In genomic region chr2:186879312-186879711, GRCh38 we compare ENCODE assay signal across 20 cellular contexts. TPM values are rescaled to one million over a fixed set of nuclear protein-coding genes. Genes with fewer than 3 reads are reported as not detected.
DNase-seq lines count a peak whose midpoint lies in the region; ATAC-seq and TF ChIP-seq lines count a peak whose summit lies in the region.
"Had no signal": no experiment of that assay in that cellular context is flagged by ENCODE, and none has a peak within 500 bp of the region (broad histone marks: within the 10 kb centered on the region; RNA-seq: fewer than 3 reads in every experiment).

No MANE protein-coding gene starts in this region.

- H3K27me3 Mint-ChIP-seq in MCF 10A (ENCODE audit: insufficient read depth, unreplicated experiment), result no peaks in the 10 kb centered on the region
- H3K27me3 Mint-ChIP-seq: CD4-positive, alpha-beta T cell had no signal

- H2BK15ac ChIP-seq in mesenchymal stem cell (ENCODE audit: low read depth, poor library complexity, severe bottlenecking), result no peak overlapping the region

- H3K9me3 ChIP-seq in mammary epithelial cell (replicated peaks; ENCODE audit: insufficient read depth, low read length) (no peaks in the 10 kb centered on the region), mesenchymal stem cell (ENCODE audit: control insufficient read depth, low read length) (peaks cover 16% of the 10 kb centered on the region), body of pancreas (no peaks in the 10 kb centered on the region)

- no peaks in the 10 kb centered on the region for H4K20me1 ChIP-seq in mammary epithelial cell (ENCODE audit: insufficient read depth, low read length)

- TF ChIP-seq POLR2A in body of pancreas (IDR thresholded peaks at IDR 0.05), result no peak

- H3K4ac ChIP-seq in mesenchymal stem cell (ENCODE audit: low read depth in 1 of 2, low read length in 2 of 2), result no peak overlapping the region

- no peak overlapping the region for H3K4me2 ChIP-seq in mammary epithelial cell (ENCODE audit: insufficient read depth, low read depth, low read length)
- no peak overlapping the region for H3K4me2 ChIP-seq in mesenchymal stem cell (ENCODE audit: low read length, poor library complexity, severe bottlenecking)
- H3K4me2 ChIP-seq: A549 had no signal

- no peak overlapping the region for H2AK5ac ChIP-seq in mesenchymal stem cell (ENCODE audit: low read length, severe bottlenecking)

- H3K27ac ChIP-seq in mammary epithelial cell (ENCODE audit: insufficient read depth, low read depth, low read length) (no peak overlapping the region), epithelial cell of prostate (no peak overlapping the region), mesenchymal stem cell (ENCODE audit: low read length, poor library complexity, severe bottlenecking) (no peak overlapping the region), body of pancreas (no peak overlapping the region)
- H3K27ac ChIP-seq: 22Rv1, A549, C4-2B had no signal

- TF ChIP-seq CTCF in mammary epithelial cell (conservative IDR thresholded peaks at IDR 0.05 in 1 of 2, IDR thresholded peaks at IDR 0.05 in 1 of 2; ENCODE audit: extremely low read depth in 1 of 2, insufficient read depth in 1 of 2, low read depth in 1 of 2, low read length in 2 of 2), result no peak
- no peak for TF ChIP-seq CTCF in MCF 10A (IDR thresholded peaks at IDR 0.05; ENCODE audit: unreplicated experiment)
- TF ChIP-seq CTCF in body of pancreas (IDR thresholded peaks at IDR 0.05), result no peak

- DNase-seq in mammary epithelial cell (peak; percentile 39), MCF 10A (ENCODE audit: unreplicated experiment) (no peak), epithelial cell of prostate (ENCODE audit: low read depth, low spot score) (peak; percentile 31), mesenchymal stem cell (no peak), body of pancreas (no peak), occipital lobe (lab: John Stamatoyannopoulos, UW) (no peak)
- DNase-seq: AML-193; CD4-positive, alpha-beta T cell; DMS153; DMS79 treated with DMSO at 0.1 percent for 48 hours; GOT3; H7 had no signal

- no peak overlapping the region for H3K27ac Mint-ChIP-seq in MCF 10A (ENCODE audit: low read depth, unreplicated experiment)
- H3K27ac Mint-ChIP-seq: CD4-positive, alpha-beta T cell had no signal

- dilution Hi-C loops in mammary epithelial cell (cut with HindIII; ENCODE audit: low sequenced_read_pairs), result no loop called here

- H3K79me2 ChIP-seq in mammary epithelial cell (ENCODE audit: insufficient read depth, low read length), result no peaks in the 10 kb centered on the region

- H3K23ac ChIP-seq in mesenchymal stem cell (ENCODE audit: low read length in 2 of 2), result no peak overlapping the region

- no peak overlapping the region for H3K4me3 ChIP-seq in mammary epithelial cell (replicated peaks in 1 of 3; ENCODE audit: insufficient read depth in 1 of 3, low read depth in 2 of 3, low read length in 3 of 3)
- no peak overlapping the region for H3K4me3 ChIP-seq in mesenchymal stem cell (ENCODE audit: insufficient read depth in 1 of 2, low read depth in 1 of 2, low read length in 2 of 2)
- no peak overlapping the region for H3K4me3 ChIP-seq in body of pancreas
- H3K4me3 ChIP-seq: A549, GM12878 had no signal

- H2AFZ ChIP-seq in mammary epithelial cell (ENCODE audit: low read depth, low read length) (no peak overlapping the region), mesenchymal stem cell (ENCODE audit: low read depth, low read length) (no peak overlapping the region)

- no peak overlapping the region for H3K18ac ChIP-seq in mesenchymal stem cell (ENCODE audit: low read depth in 1 of 2, low read length in 2 of 2)

- H3K36me3 ChIP-seq in mammary epithelial cell (ENCODE audit: insufficient read depth, low read length) (no peaks in the 10 kb centered on the region), mesenchymal stem cell (ENCODE audit: control insufficient read depth in 1 of 2, insufficient read depth in 2 of 2, low read depth in 1 of 2, low read length in 2 of 2) (no peaks in the 10 kb centered on the region), body of pancreas (replicated peaks in 1 of 2; ENCODE audit: insufficient read depth in 1 of 2, low read depth in 2 of 2) (no peaks in the 10 kb centered on the region)

- H2BK120ac ChIP-seq in mesenchymal stem cell (ENCODE audit: low read depth, low read length), result no peak overlapping the region

- H4K91ac ChIP-seq in mesenchymal stem cell (ENCODE audit: low read length), result no peak overlapping the region

- H2BK12ac ChIP-seq in mesenchymal stem cell (ENCODE audit: low read length in 2 of 2), result no peak overlapping the region

- CTCF ChIA-PET in mammary epithelial cell (lab: Charles Lee; ENCODE audit: low non-redundant PET) (no interaction called here), MCF 10A (lab: Yijun Ruan, JAX) (interaction anchor here (0.6 to 1.6 kb wide), 2 partner anchors 10 to 572 kb away, joined by 3 to 6 read pairs; no protein-coding TSS in a partner anchor)

- in situ Hi-C loops in mammary epithelial cell (cut with MboI; ENCODE audit: low sequenced_read_pairs in 2 of 2), result no loop called here

- H3K27me3 ChIP-seq in mammary epithelial cell (ENCODE audit: insufficient read depth, low read length) (no peaks in the 10 kb centered on the region), mesenchymal stem cell (ENCODE audit: control insufficient read depth in 1 of 2, insufficient read depth in 1 of 2, low read length in 2 of 2) (no peaks in the 10 kb centered on the region), body of pancreas (no peaks in the 10 kb centered on the region)

- H3K36me3 Mint-ChIP-seq in MCF 10A (ENCODE audit: insufficient read depth, unreplicated experiment), result no peaks in the 10 kb centered on the region

- no TSS peak for BruUV-seq in mammary epithelial cell (replicated peaks; lab: Mats Ljungman, UMichigan)
- BruUV-seq in MCF 10A (replicated peaks; lab: Mats Ljungman, UMichigan), result no TSS peak

- 36% methylated on average over 2 of the region's 2 CpGs for WGBS in mammary epithelial cell (ENCODE audit: low coverage, missing lambda C conversion rate)
- WGBS in mesenchymal stem cell, result 100% methylated on average over 1 of the region's 2 CpGs
- WGBS in body of pancreas, 2 donors, result 63 to 75% methylated on average over 2 of the region's 2 CpGs

- no peaks in the 10 kb centered on the region for H3K4me1 ChIP-seq in mammary epithelial cell (ENCODE audit: insufficient read depth, low read length)
- H3K4me1 ChIP-seq in mesenchymal stem cell (ENCODE audit: control insufficient read depth, insufficient read depth, low read depth, low read length), result no peaks in the 10 kb centered on the region
- H3K4me1 ChIP-seq in body of pancreas, result no peaks in the 10 kb centered on the region
- H3K4me1 ChIP-seq: A549 had no signal

- H3K4me1 Mint-ChIP-seq in MCF 10A (ENCODE audit: insufficient read depth, unreplicated experiment), result no peaks in the 10 kb centered on the region

- H3K4me3 Mint-ChIP-seq in MCF 10A (ENCODE audit: unreplicated experiment), result no peak overlapping the region
- H3K4me3 Mint-ChIP-seq: CD4-positive, alpha-beta T cell had no signal

- H2BK5ac ChIP-seq in mesenchymal stem cell (ENCODE audit: low read depth, low read length, poor library complexity, severe bottlenecking), result peak overlapping the region; percentile 73

- peaks cover 24% of the 10 kb centered on the region for H3K9me3 Mint-ChIP-seq in MCF 10A (ENCODE audit: unreplicated experiment)

- ATAC-seq in HG03108 (IDR thresholded peaks at IDR 0.05; ENCODE audit: unreplicated experiment) (no peak), body of pancreas (no peak)
- ATAC-seq: A549, GM12878, HCT116 had no signal

- H3K79me1 ChIP-seq in mesenchymal stem cell (replicated peaks; ENCODE audit: low read length, poor library complexity, severe bottlenecking), result no peaks in the 10 kb centered on the region

- H3K14ac ChIP-seq in mesenchymal stem cell (ENCODE audit: low read length in 2 of 2), result no peak overlapping the region

- intact Hi-C loops in mammary epithelial cell (cut with micrococcal nuclease), result no loop called here
- intact Hi-C loops in MCF 10A (cut with micrococcal nuclease), result no loop called here
- intact Hi-C loops in body of pancreas (cut with DNase I), result no loop called here

- no peak overlapping the region for H4K8ac ChIP-seq in mesenchymal stem cell (ENCODE audit: low read length)

- H3K9ac ChIP-seq in mammary epithelial cell (ENCODE audit: insufficient read depth, low read length), result no peak overlapping the region
- no peak overlapping the region for H3K9ac ChIP-seq in mesenchymal stem cell (ENCODE audit: low read length)

- POLR2A ChIA-PET in MCF 10A (lab: Yijun Ruan, JAX), result no interaction called here

RNA-seq across cellular contexts. Expression of gene ZSWIM2, which starts 30.3 kb away (rescaled TPM):
- total RNA-seq in mammary epithelial cell (not detected), MCF 10A (2022) (not detected in 2 replicates), body of pancreas (not detected), occipital lobe (1.2 TPM)
- not detected for polyA plus RNA-seq in mammary epithelial cell
- polyA minus RNA-seq in mammary epithelial cell, result not detected
- not detected for polyA plus RNA-seq in mesenchymal stem cell (2013, experiment 1 of 2)
- polyA plus RNA-seq in mesenchymal stem cell (2013, experiment 2 of 2), result not detected
- total RNA-seq: CD4-positive, alpha-beta T cell; G401; GM12878; H7; HT-29 had no signal
- polyA plus RNA-seq: A549, GM12878 had no signal

Comparison
In these comparisons a context has a peak if more than half of its experiments do, and no peak if none do; other contexts are left out.
1. DNase-seq: peak in mammary epithelial cell (single experiment) and epithelial cell of prostate (single experiment); none in MCF 10A (single experiment), mesenchymal stem cell (single experiment), body of pancreas (0 of 4) and occipital lobe (single experiment).